Comparison of ENCODE assay signal across 8 cellular contexts in genomic region chr1:154970631-154971340, GRCh38. TPM values are rescaled to one million over a fixed set of nuclear protein-coding genes. Genes with fewer than 3 reads are reported as not detected.
DNase-seq lines count a peak whose midpoint lies in the region.

TSS of gene SHC1 (minus strand) at chr1:154970747. CDS start at chr1:154970526, 221 bp downstream.

- peak; percentile 59 for DNase-seq in NCI-H748 (lab: John Stamatoyannopoulos, UW; ENCODE audit: unreplicated experiment)
- DNase-seq in NCI-H748 treated with DMSO at 0.1 percent for 48 hours (lab: John Stamatoyannopoulos, UW) = no peak
- DNase-seq in NCI-H1694 treated with DMSO at 0.1 percent for 48 hours (lab: John Stamatoyannopoulos, UW) = peak; percentile 82
- peak; percentile 61 to 68 for DNase-seq in activated CD4-positive, alpha-beta T cell treated with anti-CD3 and anti-CD28 coated beads, Interleukin-2, amount 50 U/mL, for 48 hours
- peak; percentile 91 for DNase-seq in middle frontal gyrus (ENCODE audit: extremely low spot score, low spot score)
- DNase-seq in substantia nigra (lab: John Stamatoyannopoulos, UW) = peak in 48 of 49 donors; percentile 22 to 94 (median 77)
- no peak for DNase-seq in DMS79 (lab: John Stamatoyannopoulos, UW)

- peaks cover 15 to 29% of the 10 kb centered on the region in 2 donors for H3K4me1 ChIP-seq in esophagus (ENCODE audit: control insufficient read depth in 2 of 2, insufficient read depth in 2 of 2, low read length in 1 of 2)

- peak within 1 kb of the TSS; percentile 7 to 13 for H3K4me3 ChIP-seq in esophagus (ENCODE audit: low read depth in 1 of 2, low read length in 2 of 2)

- no peaks in the 10 kb centered on the region for H3K27me3 ChIP-seq in esophagus (ENCODE audit: control insufficient read depth in 1 of 2, insufficient read depth in 2 of 2, low read length in 2 of 2)

- H3K27ac ChIP-seq in esophagus (ENCODE audit: low read depth in 2 of 2, low read length in 1 of 2) (peak within 1 kb of the TSS; percentile 93 to 99), substantia nigra (ENCODE audit: low read depth, low read length, poor library complexity, severe bottlenecking) (peak within 1 kb of the TSS; percentile 65)

- 13 to 22% methylated on average over 15 of the region's 15 CpGs for WGBS in esophagus, 2 donors

- H3K36me3 ChIP-seq in esophagus (ENCODE audit: control insufficient read depth in 2 of 2, insufficient read depth in 2 of 2, low read length in 1 of 2) = peaks cover 14 to 20% of the 10 kb centered on the region in 2 donors

- no peaks in the 10 kb centered on the region for H3K9me3 ChIP-seq in esophagus (ENCODE audit: control insufficient read depth in 2 of 2, insufficient read depth in 1 of 2, low read depth in 1 of 2, low read length in 1 of 2)

RNA-seq across cellular contexts. Expression of gene SHC1, which starts in this region (rescaled TPM):
- polyA plus RNA-seq in esophagus = 10 to 100 TPM; 28.8 to 38.8 TPM

Comparison
In these comparisons a context has a peak if more than half of its experiments do, and no peak if none do; other contexts are left out.
1. DNase-seq: peak in NCI-H748 (single experiment), NCI-H1694 treated with DMSO at 0.1 percent for 48 hours (single experiment), activated CD4-positive, alpha-beta T cell treated with anti-CD3 and anti-CD28 coated beads, Interleukin-2, amount 50 U/mL, for 48 hours (2 of 2), middle frontal gyrus (single experiment) and substantia nigra (48 of 49); none in NCI-H748 treated with DMSO at 0.1 percent for 48 hours (single experiment) and DMS79 (single experiment).